Comparison of ENCODE assay signal across 8 cellular contexts in the genomic region with DNA sequence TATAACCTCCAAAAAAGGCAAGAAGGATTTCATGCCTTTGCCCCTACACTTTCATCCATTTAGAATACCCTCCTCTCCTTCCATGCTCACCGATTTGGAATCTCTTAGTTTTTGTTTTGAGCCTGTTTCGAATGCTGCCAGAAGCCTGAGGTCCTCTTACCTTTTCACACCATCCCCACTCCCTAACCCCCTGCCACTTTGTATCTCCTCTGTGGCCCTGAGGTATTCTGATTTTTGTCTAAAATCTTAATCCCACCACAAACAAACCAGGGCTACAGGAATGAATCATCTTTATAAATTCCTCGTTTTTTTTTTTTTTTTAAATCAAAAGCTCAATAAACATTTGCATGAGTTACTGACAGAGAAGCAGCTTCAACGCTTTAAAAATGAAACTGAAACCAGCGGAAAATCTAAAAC. TPM values are rescaled to one million over a fixed set of nuclear protein-coding genes. Genes with fewer than 3 reads are reported as not detected.
DNase-seq lines count a peak whose midpoint lies in the region; ATAC-seq, FAIRE-seq and TF ChIP-seq lines count a peak whose summit lies in the region.

No MANE protein-coding gene starts in this region.

- H3K27me3 ChIP-seq in H1 (replicated peaks in 1 of 4; ENCODE audit: control insufficient read depth in 3 of 4, extremely low read depth in 1 of 4, insufficient read depth in 3 of 4, low read length in 3 of 4): no peaks in the 10 kb centered on the region
- peaks cover 0 to 3% (median 0%) of the 10 kb centered on the region in 3 experiments for H3K27me3 ChIP-seq in neuronal stem cell (ENCODE audit: control insufficient read depth in 3 of 3, insufficient read depth in 3 of 3, low read depth in 1 of 3, low read length in 3 of 3)

- H2BK5ac ChIP-seq in H1 (ENCODE audit: low read depth, low read length) (peak overlapping the region; percentile 40; the same call in 1 of the 2 replicates), neuronal stem cell (ENCODE audit: low read length) (no peak overlapping the region)

- no peaks in the 10 kb centered on the region for H3K9me3 ChIP-seq in ES-I3 (ENCODE audit: control insufficient read depth, insufficient read depth, low read length)
- H3K9me3 ChIP-seq in H1 (ENCODE audit: insufficient read depth in 2 of 2, low read depth in 1 of 2, low read length in 1 of 2): no peaks in the 10 kb centered on the region
- no peaks in the 10 kb centered on the region for H3K9me3 ChIP-seq in neuronal stem cell (replicated peaks in 1 of 2; ENCODE audit: control insufficient read depth in 2 of 2, insufficient read depth in 1 of 2, low read depth in 1 of 2, low read length in 2 of 2)

- peak overlapping the region; percentile 36 for H3K4ac ChIP-seq in H1 (replicated peaks; ENCODE audit: insufficient read length, low read depth, low read length)
- no peak overlapping the region for H3K4ac ChIP-seq in neuronal stem cell (ENCODE audit: low read length)

- H2BK20ac ChIP-seq in H1 (ENCODE audit: low read length): no peak overlapping the region

- no peak for TF ChIP-seq CTCF in H1 (IDR thresholded peaks at IDR 0.05; ENCODE audit: control extremely low read depth in 1 of 3, insufficient read depth in 1 of 3, low read depth in 1 of 3, low read length in 3 of 3)

- POLR2A ChIA-PET in H1 (lab: Charles Lee; ENCODE audit: partially characterized antibody): interaction anchor here (0.6 to 6.0 kb wide), 7 partner anchors 9 to 1610 kb away, joined by 3 to 31 read pairs (median 3); a partner anchor contains a TSS

- no peak overlapping the region; the same call in 1 of the 2 replicates for H2AK5ac ChIP-seq in H1 (ENCODE audit: low read depth, low read length)
- no peak overlapping the region for H2AK5ac ChIP-seq in neuronal stem cell (ENCODE audit: low read depth, low read length)

- no peak for FAIRE-seq in H1 (lab: Jason Lieb, UNC)

- H3K23ac ChIP-seq in H1 (ENCODE audit: insufficient read length) (no peak overlapping the region), neuronal stem cell (ENCODE audit: low read depth, low read length, poor library complexity) (no peak overlapping the region)

- DNase-seq in NCI-H69 (lab: John Stamatoyannopoulos, UW): peak; percentile 46
- no peak for DNase-seq in H1 (ENCODE audit: low read depth in 1 of 2, low spot score in 2 of 2)
- DNase-seq in neuronal stem cell (ENCODE audit: low spot score): no peak
- DNase-seq in NCI-H446 (lab: John Stamatoyannopoulos, UW): no peak
- no peak for DNase-seq in ureter (ENCODE audit: low spot score)
- no peak for DNase-seq in NCI-H82 treated with DMSO at 0.1 percent for 48 hours (lab: John Stamatoyannopoulos, UW; ENCODE audit: unreplicated experiment)

- H3K9ac ChIP-seq in ES-I3 (ENCODE audit: low read depth, low read length) (peak overlapping the region; percentile 98), H1 (replicated peaks in 1 of 4; ENCODE audit: extremely low read depth in 1 of 4, low read depth in 3 of 4, low read length in 3 of 4) (peak overlapping the region; percentile 69 to 98 (median 92); a peak in 6 of 7 replicates), neuronal stem cell (ENCODE audit: low read depth, low read length, poor library complexity) (no peak overlapping the region)

- peak in 1 of 2 experiments; percentile 45; a peak in 1 of 3 replicates for TF ChIP-seq POLR2A in H1 (IDR thresholded peaks at IDR 0.05; ENCODE audit: control extremely low read depth in 1 of 2, low read depth in 2 of 2, low read length in 2 of 2)

- peaks cover 31% of the 10 kb centered on the region for H3K36me3 ChIP-seq in ES-I3 (ENCODE audit: insufficient read depth, low read length)
- peaks cover 25 to 31% (median 29%) of the 10 kb centered on the region in 4 experiments for H3K36me3 ChIP-seq in H1 (ENCODE audit: control insufficient read depth in 2 of 4, insufficient read depth in 4 of 4, low read length in 3 of 4)
- H3K36me3 ChIP-seq in neuronal stem cell (replicated peaks in 1 of 2; ENCODE audit: control insufficient read depth in 2 of 2, insufficient read depth in 2 of 2, low read length in 2 of 2): peaks cover 16 to 30% of the 10 kb centered on the region in 2 donors

- H4K91ac ChIP-seq in H1 (replicated peaks; ENCODE audit: insufficient read length, low read length) (peak overlapping the region; percentile 38), neuronal stem cell (ENCODE audit: low read depth, low read length, poor library complexity) (no peak overlapping the region)

- H4K8ac ChIP-seq in H1 (ENCODE audit: extremely low read depth, insufficient read depth, low read length): no peak overlapping the region
- H4K8ac ChIP-seq in neuronal stem cell (ENCODE audit: low read depth, low read length): no peak overlapping the region

- H3K4me3 ChIP-seq in H1 (ENCODE audit: extremely low read depth in 1 of 4, insufficient read depth in 2 of 4, low read depth in 3 of 4, low read length in 4 of 4): peak overlapping the region; percentile 84 to 99 (median 96)
- peak overlapping the region in 1 of 2 donors; percentile 89 for H3K4me3 ChIP-seq in neuronal stem cell (ENCODE audit: low read length in 2 of 2)

- H2BK12ac ChIP-seq in H1 (ENCODE audit: low read depth, low read length) (no peak overlapping the region; the same call in 1 of the 2 replicates), neuronal stem cell (ENCODE audit: low read length) (no peak overlapping the region)

- H4K20me1 ChIP-seq in H1 (replicated peaks in 1 of 2; ENCODE audit: control insufficient read depth in 1 of 2, insufficient read depth in 2 of 2, low read length in 2 of 2): peaks cover 19 to 22% of the 10 kb centered on the region in 2 experiments

- ATAC-seq in GM21619 (IDR thresholded peaks at IDR 0.05; ENCODE audit: unreplicated experiment): peak; percentile 2

- H3K56ac ChIP-seq in H1 (replicated peaks; ENCODE audit: insufficient read length, low read depth, low read length): peak overlapping the region; percentile 35

- H2BK120ac ChIP-seq in H1 (replicated peaks; ENCODE audit: low read depth, low read length) (no peak overlapping the region), neuronal stem cell (ENCODE audit: low read depth, low read length) (no peak overlapping the region)

- 3% methylated on average over 5 of the region's 5 CpGs; no CpG with 5 or more reads in 1 of the 2 experiments for WGBS in H1 (ENCODE audit: extremely low coverage in 1 of 2, insufficient coverage in 1 of 2, insufficient read length in 1 of 2, insufficient replicate concordance in 2 of 2, low coverage in 1 of 2, low lambda C conversion rate in 2 of 2, missing lambda C conversion rate in 1 of 2), 2 experiments
- no CpG with 5 or more reads among the region's 5 CpGs for WGBS in neuronal stem cell (ENCODE audit: extremely low coverage in 2 of 2, insufficient read length in 2 of 2, insufficient replicate concordance in 1 of 2), 2 donors

- H3K79me2 ChIP-seq in H1 (ENCODE audit: control insufficient read depth in 1 of 2, insufficient read depth in 2 of 2, low read length in 2 of 2): peaks cover 9 to 29% of the 10 kb centered on the region in 2 experiments

- H3K4me2 ChIP-seq in H1 (ENCODE audit: insufficient read depth in 1 of 2, low read depth in 2 of 2, low read length in 2 of 2) (peak overlapping the region; percentile 82 to 94), neuronal stem cell (ENCODE audit: insufficient read depth, low read length, poor library complexity, severe bottlenecking) (peak overlapping the region; percentile 75)

- no peak overlapping the region for H3K14ac ChIP-seq in H1 (ENCODE audit: insufficient read length)
- H3K14ac ChIP-seq in neuronal stem cell (ENCODE audit: low read length): no peak overlapping the region

- H3K27ac ChIP-seq in H1 (ENCODE audit: low read depth, low read length) (peak overlapping the region; percentile 91), neuronal stem cell (replicated peaks; ENCODE audit: low read length) (no peak overlapping the region)

- CTCF ChIA-PET in H1 (lab: Charles Lee; ENCODE audit: partially characterized antibody): interaction anchor here (0.6 to 6.0 kb wide), 3 partner anchors 13 to 142 kb away, joined by 3 to 51 read pairs (median 3); a partner anchor contains a TSS

- H4K5ac ChIP-seq in H1 (ENCODE audit: insufficient read length, low read depth, low read length): peak overlapping the region; percentile 89

- TF ChIP-seq RAD21 in H1 (IDR thresholded peaks at IDR 0.05 in 1 of 2, conservative IDR thresholded peaks at IDR 0.05 in 1 of 2; ENCODE audit: low read depth in 2 of 2, low read length in 2 of 2): no peak

- H2BK15ac ChIP-seq in H1 (ENCODE audit: low read length): no peak overlapping the region
- no peak overlapping the region for H2BK15ac ChIP-seq in neuronal stem cell (ENCODE audit: low read length)

- H3K4me1 ChIP-seq in ES-I3 (ENCODE audit: insufficient read depth, low read length): peaks cover 7% of the 10 kb centered on the region
- peaks cover 0 to 8% (median 4%) of the 10 kb centered on the region in 4 experiments; a peak in 6 of 7 replicates for H3K4me1 ChIP-seq in H1 (replicated peaks in 1 of 4; ENCODE audit: control insufficient read depth in 3 of 4, insufficient read depth in 4 of 4, low read length in 3 of 4)
- H3K4me1 ChIP-seq in neuronal stem cell (ENCODE audit: control insufficient read depth in 2 of 2, insufficient read depth in 1 of 2, low read depth in 1 of 2, low read length in 2 of 2): peaks cover 2 to 18% of the 10 kb centered on the region in 2 donors

- TF ChIP-seq EP300 in H1 (IDR thresholded peaks at IDR 0.05; ENCODE audit: borderline replicate concordance in 1 of 2, low read depth in 2 of 2, low read length in 2 of 2): no peak

- no peaks in the 10 kb centered on the region for H3K79me1 ChIP-seq in H1 (ENCODE audit: low read depth, low read length)
- peaks cover 3% of the 10 kb centered on the region for H3K79me1 ChIP-seq in neuronal stem cell (ENCODE audit: low read depth, low read length)

- H3K23me2 ChIP-seq in H1 (ENCODE audit: low read depth, low read length): peaks cover 9% of the 10 kb centered on the region

- peak overlapping the region; percentile 86; the same call in 1 of the 2 replicates for H3K18ac ChIP-seq in H1 (ENCODE audit: extremely low read depth, low read length)
- no peak overlapping the region for H3K18ac ChIP-seq in neuronal stem cell (ENCODE audit: low read length)

- peak overlapping the region; percentile 76 for H2AFZ ChIP-seq in H1 (ENCODE audit: low read length)
- H2AFZ ChIP-seq in neuronal stem cell (ENCODE audit: low read length): peak overlapping the region; percentile 92

RNA-seq across cellular contexts. Expression of a gene that starts 1.6 kb away (rescaled TPM):
- total RNA-seq in H1 (2021; fragmentation: NEBNext Ultra II Directional; extraction: Animal tissue kit (Norgen Biotek cat#: 25700)): 1,733 and 1,771 TPM in 2 replicates
- polyA plus RNA-seq in H1 (2011; rRNA removed): 7,878 and 9,013 TPM in 2 replicates
- polyA plus RNA-seq in H1 (2011; cell fraction: cytosol; rRNA removed): 8,410 TPM
- 2,768 TPM for polyA plus RNA-seq in H1 (2011; cell fraction: nucleus; rRNA removed)
- polyA plus RNA-seq in H1 (2012, experiment 1 of 2): 3,427 to 4,994 TPM (median 4,597 TPM) in 4 replicates
- polyA plus RNA-seq in H1 (2012, experiment 2 of 2): 3,691 TPM
- 3,007 TPM for polyA plus RNA-seq in H1 (2013, experiment 1 of 2)
- 3,236 TPM for polyA plus RNA-seq in H1 (2013, experiment 2 of 2)
- 2,795 and 3,266 TPM in 2 replicates for polyA minus RNA-seq in H1 (2011; rRNA and poly(A)+ RNA removed)
- polyA minus RNA-seq in H1 (2011; cell fraction: cytosol; rRNA and poly(A)+ RNA removed): 1,027 TPM
- polyA minus RNA-seq in H1 (2011; cell fraction: nucleus; rRNA and poly(A)+ RNA removed): 998 TPM
- 2,647 TPM for polyA plus RNA-seq in neuronal stem cell (2013, experiment 1 of 2)
- polyA plus RNA-seq in neuronal stem cell (2013, experiment 2 of 2): 2,677 TPM
- total RNA-seq in ureter: 1,065 TPM

RNA-seq across cellular contexts. Expression of a gene that starts 14.3 kb away (rescaled TPM):
- 22.0 and 23.4 TPM in 2 replicates for total RNA-seq in H1 (2021; fragmentation: NEBNext Ultra II Directional; extraction: Animal tissue kit (Norgen Biotek cat#: 25700))
- 10.6 and 17.2 TPM in 2 replicates for polyA plus RNA-seq in H1 (2011; rRNA removed)
- 19.0 TPM for polyA plus RNA-seq in H1 (2011; cell fraction: cytosol; rRNA removed)
- polyA plus RNA-seq in H1 (2011; cell fraction: nucleus; rRNA removed): 4.7 TPM
- polyA plus RNA-seq in H1 (2012, experiment 1 of 2): 13.8 to 21.4 TPM (median 16.7 TPM) in 4 replicates
- polyA plus RNA-seq in H1 (2012, experiment 2 of 2): 4.8 TPM
- polyA plus RNA-seq in H1 (2013, experiment 1 of 2): 32.1 TPM
- 35.8 TPM for polyA plus RNA-seq in H1 (2013, experiment 2 of 2)
- polyA minus RNA-seq in H1 (2011; rRNA and poly(A)+ RNA removed): 17.0 and 20.5 TPM in 2 replicates
- polyA minus RNA-seq in H1 (2011; cell fraction: cytosol; rRNA and poly(A)+ RNA removed): 4.8 TPM
- polyA minus RNA-seq in H1 (2011; cell fraction: nucleus; rRNA and poly(A)+ RNA removed): 6.9 TPM
- 5.8 TPM for polyA plus RNA-seq in neuronal stem cell (2013, experiment 1 of 2)
- 6.6 TPM for polyA plus RNA-seq in neuronal stem cell (2013, experiment 2 of 2)
- 12.8 TPM for total RNA-seq in ureter

RNA-seq across cellular contexts. Expression of a gene that starts 55.1 kb away (rescaled TPM):
- total RNA-seq in H1 (2021; fragmentation: NEBNext Ultra II Directional; extraction: Animal tissue kit (Norgen Biotek cat#: 25700)): not detected in 2 replicates
- polyA plus RNA-seq in H1 (2011; rRNA removed): not detected in 2 replicates
- polyA plus RNA-seq in H1 (2011; cell fraction: cytosol; rRNA removed): not detected
- 0.07 TPM for polyA plus RNA-seq in H1 (2011; cell fraction: nucleus; rRNA removed)
- not detected in 4 replicates for polyA plus RNA-seq in H1 (2012, experiment 1 of 2)
- polyA plus RNA-seq in H1 (2012, experiment 2 of 2): not detected
- polyA plus RNA-seq in H1 (2013, experiment 1 of 2): not detected
- polyA plus RNA-seq in H1 (2013, experiment 2 of 2): not detected
- not detected in 2 replicates for polyA minus RNA-seq in H1 (2011; rRNA and poly(A)+ RNA removed)
- not detected for polyA minus RNA-seq in H1 (2011; cell fraction: cytosol; rRNA and poly(A)+ RNA removed)
- polyA minus RNA-seq in H1 (2011; cell fraction: nucleus; rRNA and poly(A)+ RNA removed): not detected
- not detected for polyA plus RNA-seq in neuronal stem cell (2013, experiment 1 of 2)
- polyA plus RNA-seq in neuronal stem cell (2013, experiment 2 of 2): not detected
- total RNA-seq in ureter: 2.2 TPM
